ENCODE assay signal across 8 cellular contexts in the genomic region with DNA sequence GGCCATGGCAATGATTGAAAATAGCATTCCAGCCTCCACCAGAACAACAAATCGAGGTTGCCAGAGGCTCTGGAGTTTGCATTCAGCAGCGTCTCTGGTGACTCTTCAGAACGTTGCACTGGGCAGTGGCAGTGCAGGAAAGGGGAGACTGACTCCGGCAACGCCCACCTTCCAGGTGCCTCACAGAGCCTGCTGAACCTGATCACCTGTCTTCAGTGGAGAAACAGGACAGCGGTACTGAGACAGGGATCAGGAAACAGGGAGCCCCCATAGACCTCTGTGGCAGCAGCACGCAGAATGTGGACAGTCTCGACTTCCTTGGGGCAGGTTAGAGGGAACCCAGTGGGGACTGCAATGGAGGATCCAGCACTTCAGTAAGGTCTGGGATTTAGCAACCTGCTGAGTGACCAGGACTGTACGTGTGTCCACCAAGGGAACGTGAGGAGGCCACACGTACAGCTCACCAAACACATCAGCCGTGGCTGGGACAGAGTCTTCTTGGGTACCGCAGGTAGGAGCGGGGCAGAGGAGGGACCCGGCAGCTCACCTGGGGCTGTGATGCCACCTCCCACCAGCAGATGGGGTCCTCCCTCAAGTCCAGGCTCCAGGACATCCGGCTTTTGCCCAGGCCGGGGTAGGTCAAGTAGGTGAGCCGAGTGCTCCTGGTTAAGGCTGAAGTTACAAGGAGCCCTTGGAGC.
A peak's percentile ranks its signal among the peaks of the same experiment; 100 is the strongest.
DNase-seq lines count a peak whose midpoint lies in the region; ATAC-seq and TF ChIP-seq lines count a peak whose summit lies in the region.

No MANE protein-coding gene starts in this region.

- intact Hi-C loops in left ventricle myocardium inferior (cut with micrococcal nuclease): no loop called here

- H3K27me3 Mint-ChIP-seq in HFFc6 (ENCODE audit: insufficient read depth): peaks cover 8% of the 10 kb centered on the region; the same call in 1 of the 2 replicates

- H3K4me3 ChIP-seq in DND-41 (ENCODE audit: low read depth in 1 of 2, low read length in 2 of 2) (no peak overlapping the region), WI38 (ENCODE audit: low read depth, low read length) (no peak overlapping the region), left ventricle myocardium inferior (no peak overlapping the region)

- DNase-seq in DND-41 (peak; percentile 23), HFFc6 (no peak), left ventricle myocardium inferior (no peak), NCI-H2107 treated with DMSO at 0.1 percent for 48 hours (lab: John Stamatoyannopoulos, UW; ENCODE audit: unreplicated experiment) (no peak), globus pallidus (ENCODE audit: low spot score) (no peak)
- peak; percentile 57 for DNase-seq in stimulated activated CD4-positive, alpha-beta T cell treated with anti-CD3 and anti-CD28 coated beads, Interleukin-15, amount 100 ng/mL, for 24 hours

- H3K4me2 ChIP-seq in DND-41 (ENCODE audit: insufficient read depth, low read length): no peak overlapping the region

- H3K9me3 ChIP-seq in DND-41 (ENCODE audit: insufficient read depth, low read length, severe bottlenecking) (no peaks in the 10 kb centered on the region), left ventricle myocardium inferior (replicated peaks) (no peaks in the 10 kb centered on the region)

- H3K36me3 Mint-ChIP-seq in HFFc6 (ENCODE audit: low read depth): no peaks in the 10 kb centered on the region

- no peaks in the 10 kb centered on the region for H3K27me3 ChIP-seq in DND-41 (ENCODE audit: insufficient read depth, low read length, poor library complexity)
- H3K27me3 ChIP-seq in left ventricle myocardium inferior (ENCODE audit: low read depth): peaks cover 49% of the 10 kb centered on the region

- H3K4me1 ChIP-seq in DND-41 (ENCODE audit: insufficient read depth, low read length) (no peaks in the 10 kb centered on the region), left ventricle myocardium inferior (no peaks in the 10 kb centered on the region)

- H3K27ac ChIP-seq in DND-41 (ENCODE audit: low read length) (no peak overlapping the region), left ventricle myocardium inferior (replicated peaks) (no peak overlapping the region)

- no peaks in the 10 kb centered on the region; the same call in 1 of the 2 replicates for H3K9me3 Mint-ChIP-seq in HFFc6

- TF ChIP-seq CTCF in DND-41 (IDR thresholded peaks at IDR 0.05; ENCODE audit: borderline replicate concordance, extremely low read depth, low read length, poor library complexity, severe bottlenecking): peak; percentile 71
- TF ChIP-seq CTCF in HFFc6 (IDR thresholded peaks at IDR 0.05): peak; percentile 60
- TF ChIP-seq CTCF in WI38 (IDR thresholded peaks at IDR 0.05; ENCODE audit: low read depth, low read length): peak; percentile 37; the same call in 1 of the 2 replicates
- peak; percentile 58 for TF ChIP-seq CTCF in left ventricle myocardium inferior (IDR thresholded peaks at IDR 0.05; ENCODE audit: borderline replicate concordance)

- H3K36me3 ChIP-seq in DND-41 (ENCODE audit: insufficient read depth, low read length) (no peaks in the 10 kb centered on the region), left ventricle myocardium inferior (peaks cover 3% of the 10 kb centered on the region)

- H3K4me1 Mint-ChIP-seq in HFFc6 (ENCODE audit: low read depth): no peaks in the 10 kb centered on the region

- no peak overlapping the region for H3K27ac Mint-ChIP-seq in HFFc6

- ATAC-seq in DND-41 (ENCODE audit: insufficient read depth, low read depth): 0 out of 3 replicates have a peak, but pooled peaks have one; percentile 22
- ATAC-seq in GM19463 (IDR thresholded peaks at IDR 0.05; ENCODE audit: unreplicated experiment): no peak

- no peak overlapping the region for H3K9ac ChIP-seq in DND-41 (ENCODE audit: low read depth, low read length)

- peaks cover 4% of the 10 kb centered on the region for H4K20me1 ChIP-seq in DND-41 (ENCODE audit: insufficient read depth, low read length)

- H3K79me2 ChIP-seq in DND-41 (ENCODE audit: insufficient read depth, low read length): no peaks in the 10 kb centered on the region

- H3K4me3 Mint-ChIP-seq in HFFc6: no peak overlapping the region

- H2AFZ ChIP-seq in DND-41 (ENCODE audit: low read depth, low read length): no peak overlapping the region

Comparison
In these comparisons a context has a peak if more than half of its experiments do, and no peak if none do; other contexts are left out.
1. DNase-seq: peak in DND-41 (single experiment) and stimulated activated CD4-positive, alpha-beta T cell treated with anti-CD3 and anti-CD28 coated beads, Interleukin-15, amount 100 ng/mL, for 24 hours (single experiment); none in HFFc6 (single experiment), left ventricle myocardium inferior (single experiment), NCI-H2107 treated with DMSO at 0.1 percent for 48 hours (single experiment) and globus pallidus (single experiment).
2. Peak in every context shown above with its lines, with median percentiles within 50 percentile points of each other: CTCF ChIP-seq.